Comparison of ENCODE assay signal across 17 cellular contexts in genomic region chr3:186511702-186512101, GRCh38.
"Had no signal": no experiment of that assay in that cellular context is flagged by ENCODE, and none has a peak within 500 bp of the region (broad histone marks: within the 10 kb centered on the region; RNA-seq: fewer than 3 reads in every experiment).

No MANE protein-coding gene starts in this region.

- H3K36me3 Mint-ChIP-seq: type B pancreatic cell had no signal

- FAIRE-seq: islet of Langerhans had no signal

- H3K4me3 ChIP-seq: coronary artery, lung, suprapubic skin had no signal

- DNase-seq: activated CD4-positive, alpha-beta T cell treated with anti-CD3 and anti-CD28 coated beads for 4 hours; brain microvascular endothelial cell; midbrain; stimulated activated naive CD4-positive, alpha-beta T cell; WERI-Rb-1 had no signal

- H3K4me3 Mint-ChIP-seq: activated naive CD4-positive, alpha-beta T cell treated with anti-CD3 and anti-CD28 coated beads, Interleukin-2, amount 50 U/mL, for 24 hours; central memory CD8-positive, alpha-beta T cell; T-helper 1 cell treated with Interleukin-12 subunit alpha and Interleukin-12 subunit beta and Interleukin-4 antibody, amounts not matched to agents 30 μg/mL and 1 μg/mL, for 36 hours; type B pancreatic cell had no signal

- H3K27ac ChIP-seq: brain microvascular endothelial cell, coronary artery, neutrophil, parathyroid adenoma, suprapubic skin, WERI-Rb-1 had no signal

- H2AFZ ChIP-seq: parathyroid adenoma had no signal

- H3K27ac Mint-ChIP-seq: activated naive CD4-positive, alpha-beta T cell treated with anti-CD3 and anti-CD28 coated beads, Interleukin-2, amount 50 U/mL, for 24 hours; activated T-helper 2 cell treated with anti-CD3 and anti-CD28 coated beads, Interferon-gamma antibody, Interleukin-2, Interleukin-4, amounts not matched to agents 10 μg/mL and 5 μg/mL and 100 μg/mL, durations not matched to agents 14 hours and 24 hours and 36 hours; T-helper 1 cell treated with Interleukin-12 subunit alpha and Interleukin-12 subunit beta and Interleukin-4 antibody, amounts not matched to agents 30 μg/mL and 1 μg/mL, for 36 hours; type B pancreatic cell had no signal

- H3K9me3 ChIP-seq: suprapubic skin had no signal

- H3K36me3 ChIP-seq: brain microvascular endothelial cell, neutrophil, suprapubic skin, WERI-Rb-1 had no signal

- H3K27me3 Mint-ChIP-seq: activated naive CD4-positive, alpha-beta T cell treated with anti-CD3 and anti-CD28 coated beads, Interleukin-2, amount 50 U/mL, for 24 hours had no signal

- H3K79me2 ChIP-seq: parathyroid adenoma had no signal

- H3K27me3 ChIP-seq: brain microvascular endothelial cell, neutrophil had no signal

- H3K4me1 ChIP-seq: parathyroid adenoma, suprapubic skin had no signal

- ATAC-seq: esophagus mucosa had no signal

- H3K9ac ChIP-seq: parathyroid adenoma had no signal

- H3K9me3 Mint-ChIP-seq: activated naive CD4-positive, alpha-beta T cell treated with anti-CD3 and anti-CD28 coated beads, Interleukin-2, amount 50 U/mL, for 24 hours; central memory CD8-positive, alpha-beta T cell; type B pancreatic cell had no signal
